In genomic region chr22:36296690-36297089, GRCh38 we compare ENCODE assay signal across 12 cellular contexts.
"Had no signal": no experiment of that assay in that cellular context is flagged by ENCODE, and none has a peak within 500 bp of the region (broad histone marks: within the 10 kb centered on the region; RNA-seq: fewer than 3 reads in every experiment).

No MANE protein-coding gene starts in this region.

- H3K4me1 ChIP-seq: psoas muscle had no signal

- H3K9me3 ChIP-seq: esophagus squamous epithelium, psoas muscle, stomach had no signal

- H3K27ac ChIP-seq: psoas muscle had no signal

- H3K4me3 ChIP-seq: esophagus squamous epithelium, psoas muscle, stomach had no signal

- H3K27me3 ChIP-seq: esophagus squamous epithelium, stomach had no signal

- DNase-seq: activated CD4-positive, alpha-beta T cell treated with anti-CD3 and anti-CD28 coated beads, Interleukin-2, amount 50 U/mL, for 4 hours; activated CD4-positive, CD25-positive, alpha-beta regulatory T cell treated with anti-CD3 and anti-CD28 coated beads, Interleukin-2, amount 50 U/mL, for 72 hours; activated T-cell treated with anti-CD3 and anti-CD28 coated beads, Interleukin-2, amount 50 U/mL, for 72 hours; amniotic stem cell; esophagus squamous epithelium; foreskin fibroblast; head of caudate nucleus; left colon; stimulated activated CD4-positive, alpha-beta T cell treated with anti-CD3 and anti-CD28 coated beads, Interleukin-15, amount 100 ng/mL, for 24 hours; stimulated activated CD4-positive, alpha-beta T cell treated with anti-CD3 and anti-CD28 coated beads, Interleukin-4, amount 100 ng/mL, for 24 hours; stomach had no signal
